ENCODE assay signal across 5 cellular contexts in genomic region chr2:187516635-187517510, GRCh38. TPM values are rescaled to one million over a fixed set of nuclear protein-coding genes. Genes with fewer than 3 reads are reported as not detected.
"Had no signal": no experiment of that assay in that cellular context is flagged by ENCODE, and none has a peak within 500 bp of the region (broad histone marks: within the 10 kb centered on the region; RNA-seq: fewer than 3 reads in every experiment).

No MANE protein-coding gene starts in this region.

RNA-seq across cellular contexts. Expression of gene TFPI, which starts 37.4 kb away (rescaled TPM):
- total RNA-seq: activated CD4-positive, alpha-beta memory T cell treated with anti-CD3 and anti-CD28 coated beads, Interleukin-2, amount 10 ng/mL, durations not matched to agents 7 days and 5 days; activated CD4-positive, alpha-beta T cell treated with anti-CD3 and anti-CD28 coated beads, Interleukin-2, amount 10 ng/mL, durations not matched to agents 7 days and 5 days; activated CD8-positive, alpha-beta memory T cell treated with anti-CD3 and anti-CD28 coated beads, Interleukin-2, amount 10 ng/mL, durations not matched to agents 7 days and 5 days; activated CD8-positive, alpha-beta T cell treated with anti-CD3 and anti-CD28 coated beads, Interleukin-2, amount 10 ng/mL, durations not matched to agents 7 days and 5 days; T-helper 1 cell treated with Interleukin-12 subunit alpha and Interleukin-12 subunit beta and Interleukin-4 antibody, amounts not matched to agents 30 ng/mL and 1 ng/mL, for 36 hours had no signal
